15 cellular contexts compared by ENCODE assay signal in genomic region chr1:204673909-204674701, GRCh38. TPM values are rescaled to one million over a fixed set of nuclear protein-coding genes. Genes with fewer than 3 reads are reported as not detected.
DNase-seq lines count a peak whose midpoint lies in the region; ATAC-seq and TF ChIP-seq lines count a peak whose summit lies in the region.
"Had no signal": no experiment of that assay in that cellular context is flagged by ENCODE, and none has a peak within 500 bp of the region (broad histone marks: within the 10 kb centered on the region; RNA-seq: fewer than 3 reads in every experiment).

No MANE protein-coding gene starts in this region.

- H3K4me1 ChIP-seq in body of pancreas = peaks cover 4% of the 10 kb centered on the region
- H3K4me1 ChIP-seq: testis had no signal

- H3K27me3 Mint-ChIP-seq in progenitor cell of endocrine pancreas (peaks cover under 1% of the 10 kb centered on the region), CD14-positive monocyte (ENCODE audit: low read depth in 3 of 3) (peaks cover 3 to 6% (median 6%) of the 10 kb centered on the region in 3 donors)

- TF ChIP-seq CTCF in body of pancreas (IDR thresholded peaks at IDR 0.05) = no peak
- no peak for TF ChIP-seq CTCF in progenitor cell of endocrine pancreas (IDR thresholded peaks at IDR 0.05; ENCODE audit: unreplicated experiment)
- TF ChIP-seq CTCF in CD14-positive monocyte (IDR thresholded peaks at IDR 0.05) = no peak

- H3K9me3 Mint-ChIP-seq in progenitor cell of endocrine pancreas (ENCODE audit: low read depth) (no peaks in the 10 kb centered on the region), CD14-positive monocyte (no peaks in the 10 kb centered on the region)
- H3K9me3 Mint-ChIP-seq: activated B cell treated with CpG ODN at 0.5 μM for 24 hours; activated naive CD4-positive, alpha-beta T cell treated with anti-CD3 and anti-CD28 coated beads, Interleukin-2, amount 50 U/mL, for 24 hours had no signal

- H3K36me3 Mint-ChIP-seq in progenitor cell of endocrine pancreas (ENCODE audit: insufficient read depth) (no peaks in the 10 kb centered on the region), CD14-positive monocyte (no peaks in the 10 kb centered on the region)
- H3K36me3 Mint-ChIP-seq: activated naive CD4-positive, alpha-beta T cell treated with anti-CD3 and anti-CD28 coated beads, Interleukin-2, amount 50 U/mL, for 24 hours had no signal

- H3K4me3 ChIP-seq in body of pancreas = no peak overlapping the region
- H3K4me3 ChIP-seq: testis had no signal

- TF ChIP-seq POLR2A in body of pancreas (IDR thresholded peaks at IDR 0.05) = no peak

- H3K4me3 Mint-ChIP-seq in progenitor cell of endocrine pancreas (ENCODE audit: low read depth) = no peak overlapping the region
- no peak overlapping the region for H3K4me3 Mint-ChIP-seq in CD14-positive monocyte
- H3K4me3 Mint-ChIP-seq: activated B cell treated with CpG ODN at 0.5 μM for 24 hours; activated naive CD4-positive, alpha-beta T cell treated with anti-CD3 and anti-CD28 coated beads, Interleukin-2, amount 50 U/mL, for 24 hours had no signal

- WGBS in body of pancreas, 2 donors = 20 to 27% methylated on average over 5 to 8 of the region's 8 CpGs

- no peak overlapping the region for H3K27ac ChIP-seq in body of pancreas
- H3K27ac ChIP-seq: testis had no signal

- intact Hi-C loops in body of pancreas (cut with DNase I) (no loop called here), CD14-positive monocyte (cut with micrococcal nuclease) (no loop called here)

- H3K27me3 ChIP-seq in body of pancreas = no peaks in the 10 kb centered on the region
- H3K27me3 ChIP-seq: testis had no signal

- H3K27ac Mint-ChIP-seq in progenitor cell of endocrine pancreas (peak overlapping the region; percentile 80), CD14-positive monocyte (no peak overlapping the region)
- H3K27ac Mint-ChIP-seq: activated B cell treated with CpG ODN at 0.5 μM for 24 hours; activated naive CD4-positive, alpha-beta T cell treated with anti-CD3 and anti-CD28 coated beads, Interleukin-2, amount 50 U/mL, for 24 hours had no signal

- H3K4me1 Mint-ChIP-seq in progenitor cell of endocrine pancreas (ENCODE audit: low read depth) (peaks cover 8% of the 10 kb centered on the region), CD14-positive monocyte (no peaks in the 10 kb centered on the region)
- H3K4me1 Mint-ChIP-seq: activated B cell treated with CpG ODN at 0.5 μM for 24 hours; activated naive CD4-positive, alpha-beta T cell treated with anti-CD3 and anti-CD28 coated beads, Interleukin-2, amount 50 U/mL, for 24 hours had no signal

- ATAC-seq in body of pancreas (peak; percentile 19), GM18498 (IDR thresholded peaks at IDR 0.05; ENCODE audit: unreplicated experiment) (no peak)
- ATAC-seq: left cardiac atrium had no signal

- DNase-seq in NCI-H82 (lab: John Stamatoyannopoulos, UW) = peak; percentile 70
- DNase-seq in NCI-H82 treated with DMSO at 0.1 percent for 48 hours (lab: John Stamatoyannopoulos, UW; ENCODE audit: unreplicated experiment) = no peak
- DNase-seq in NCI-H2171 (lab: John Stamatoyannopoulos, UW) = peak; percentile 68
- DNase-seq in body of pancreas = peak in 1 of 4 donors; percentile 18
- DNase-seq in progenitor cell of endocrine pancreas (ENCODE audit: low spot score, unreplicated experiment) = no peak
- no peak for DNase-seq in CD14-positive monocyte (ENCODE audit: low spot score)
- DNase-seq in GOT3 (lab: John Stamatoyannopoulos, UW) = no peak
- DNase-seq: activated B cell treated with CpG ODN at 0.5 μM for 24 hours; activated CD8-positive, alpha-beta memory T cell treated with anti-CD3 and anti-CD28 coated beads, Interleukin-2, amount 50 U/mL, for 4 hours; left cardiac atrium; testis had no signal

- H3K36me3 ChIP-seq in body of pancreas (replicated peaks in 1 of 2; ENCODE audit: insufficient read depth in 1 of 2, low read depth in 2 of 2) = no peaks in the 10 kb centered on the region

- H3K9me3 ChIP-seq in body of pancreas = no peaks in the 10 kb centered on the region
- H3K9me3 ChIP-seq: testis had no signal

RNA-seq across cellular contexts. Expression of gene LRRN2, which starts 11.4 kb away (rescaled TPM):
- total RNA-seq in body of pancreas (1 to 10 TPM in 1 of 2 donors, under 1 TPM in 1; 0.33 to 1.6 TPM), progenitor cell of endocrine pancreas (9.4 and 10.7 TPM in 2 replicates)
- polyA plus RNA-seq in CD14-positive monocyte = not detected
- total RNA-seq: A673, activated B cell treated with CpG ODN at 0.5 μM for 24 hours, endothelial cell of umbilical vein had no signal
- polyA plus RNA-seq: endothelial cell of umbilical vein had no signal

Comparison
In these comparisons a context has a peak if more than half of its experiments do, and no peak if none do; other contexts are left out.
1. DNase-seq: peak in NCI-H82 (single experiment) and NCI-H2171 (single experiment); none in NCI-H82 treated with DMSO at 0.1 percent for 48 hours (single experiment), progenitor cell of endocrine pancreas (single experiment), CD14-positive monocyte (single experiment) and GOT3 (single experiment).